Comparison of ENCODE assay signal across 16 cellular contexts in genomic region chr13:109804654-109805053, GRCh38.
"Had no signal": no experiment of that assay in that cellular context is flagged by ENCODE, and none has a peak within 500 bp of the region (broad histone marks: within the 10 kb centered on the region; RNA-seq: fewer than 3 reads in every experiment).

No MANE protein-coding gene starts in this region.

- H3K9me3 ChIP-seq: thoracic aorta had no signal

- H3K27ac ChIP-seq: thoracic aorta had no signal

- H3K4me2 ChIP-seq: smooth muscle cell had no signal

- H3K27me3 Mint-ChIP-seq: brain had no signal

- H3K9me3 Mint-ChIP-seq: activated CD4-positive, alpha-beta T cell treated with anti-CD3 and anti-CD28 coated beads, Interleukin-2, amount 10 ng/mL, durations not matched to agents 7 days and 5 days; activated naive CD4-positive, alpha-beta T cell treated with anti-CD3 and anti-CD28 coated beads, Interleukin-2, amount 10 ng/mL, durations not matched to agents 7 days and 5 days; activated T-helper 2 cell treated with anti-CD3 and anti-CD28 coated beads, Interferon-gamma antibody, Interleukin-2, Interleukin-4, amounts not matched to agents 10 μg/mL and 5 μg/mL and 100 μg/mL, durations not matched to agents 14 hours and 24 hours and 36 hours; brain; dendritic cell treated with granulocyte-macrophage colony-stimulating factor and Interleukin-4, amounts not matched to agents 40 ng/mL and 50 ng/mL, for 4 days; naive B cell; stimulated activated naive CD8-positive, alpha-beta T cell treated with anti-CD3 and anti-CD28 coated beads, Interleukin-15, amount 100 ng/mL, for 72 hours had no signal

- H3K36me3 ChIP-seq: thoracic aorta had no signal

- H3K36me3 Mint-ChIP-seq: activated naive CD4-positive, alpha-beta T cell treated with anti-CD3 and anti-CD28 coated beads, Interleukin-2, amount 10 ng/mL, durations not matched to agents 7 days and 5 days; brain; naive B cell had no signal

- H3K4me3 ChIP-seq: smooth muscle cell, thoracic aorta had no signal

- H3K4me3 Mint-ChIP-seq: activated CD4-positive, alpha-beta T cell treated with anti-CD3 and anti-CD28 coated beads, Interleukin-2, amount 10 ng/mL, durations not matched to agents 7 days and 5 days; activated naive CD4-positive, alpha-beta T cell treated with anti-CD3 and anti-CD28 coated beads, Interleukin-2, amount 10 ng/mL, durations not matched to agents 7 days and 5 days; brain; dendritic cell treated with granulocyte-macrophage colony-stimulating factor and Interleukin-4, amounts not matched to agents 40 ng/mL and 50 ng/mL, for 4 days; effector memory CD8-positive, alpha-beta T cell; naive B cell; stimulated activated naive CD8-positive, alpha-beta T cell treated with anti-CD3 and anti-CD28 coated beads, Interleukin-15, amount 100 ng/mL, for 72 hours had no signal

- ATAC-seq: effector memory CD8-positive, alpha-beta T cell; left cardiac atrium; right cardiac atrium; stimulated activated naive CD8-positive, alpha-beta T cell treated with anti-CD3 and anti-CD28 coated beads, Interleukin-15, amount 100 ng/mL, for 72 hours had no signal

- H3K27ac Mint-ChIP-seq: activated CD4-positive, alpha-beta T cell treated with anti-CD3 and anti-CD28 coated beads, Interleukin-2, amount 10 ng/mL, durations not matched to agents 7 days and 5 days; activated naive CD4-positive, alpha-beta T cell treated with anti-CD3 and anti-CD28 coated beads, Interleukin-2, amount 10 ng/mL, durations not matched to agents 7 days and 5 days; activated T-helper 2 cell treated with anti-CD3 and anti-CD28 coated beads, Interferon-gamma antibody, Interleukin-2, Interleukin-4, amounts not matched to agents 10 μg/mL and 5 μg/mL and 100 μg/mL, durations not matched to agents 14 hours and 24 hours and 36 hours; brain; dendritic cell treated with granulocyte-macrophage colony-stimulating factor and Interleukin-4, amounts not matched to agents 40 ng/mL and 50 ng/mL, for 4 days; effector memory CD8-positive, alpha-beta T cell; naive B cell had no signal

- H3K4me1 Mint-ChIP-seq: activated CD4-positive, alpha-beta T cell treated with anti-CD3 and anti-CD28 coated beads, Interleukin-2, amount 10 ng/mL, durations not matched to agents 7 days and 5 days; activated naive CD4-positive, alpha-beta T cell treated with anti-CD3 and anti-CD28 coated beads, Interleukin-2, amount 10 ng/mL, durations not matched to agents 7 days and 5 days; brain; naive B cell; stimulated activated naive CD8-positive, alpha-beta T cell treated with anti-CD3 and anti-CD28 coated beads, Interleukin-15, amount 100 ng/mL, for 72 hours had no signal

- DNase-seq: activated CD4-positive, alpha-beta T cell treated with anti-CD3 and anti-CD28 coated beads, Interleukin-2, amount 10 ng/mL, durations not matched to agents 7 days and 5 days; activated CD4-positive, CD25-positive, alpha-beta regulatory T cell; activated naive CD4-positive, alpha-beta T cell treated with anti-CD3 and anti-CD28 coated beads, Interleukin-2, amount 10 ng/mL, durations not matched to agents 7 days and 5 days; amygdala; effector memory CD8-positive, alpha-beta T cell; hypothalamus; left cardiac atrium; naive B cell; right cardiac atrium; stimulated activated CD4-positive, alpha-beta T cell treated with anti-CD3 and anti-CD28 coated beads, Interleukin-1b, Interleukin-23, amount 100 ng/mL, for 48 hours; stimulated activated naive CD8-positive, alpha-beta T cell treated with anti-CD3 and anti-CD28 coated beads, Interleukin-15, amount 100 ng/mL, for 72 hours had no signal
